ENCODE assay signal across 8 cellular contexts in the genomic region with DNA sequence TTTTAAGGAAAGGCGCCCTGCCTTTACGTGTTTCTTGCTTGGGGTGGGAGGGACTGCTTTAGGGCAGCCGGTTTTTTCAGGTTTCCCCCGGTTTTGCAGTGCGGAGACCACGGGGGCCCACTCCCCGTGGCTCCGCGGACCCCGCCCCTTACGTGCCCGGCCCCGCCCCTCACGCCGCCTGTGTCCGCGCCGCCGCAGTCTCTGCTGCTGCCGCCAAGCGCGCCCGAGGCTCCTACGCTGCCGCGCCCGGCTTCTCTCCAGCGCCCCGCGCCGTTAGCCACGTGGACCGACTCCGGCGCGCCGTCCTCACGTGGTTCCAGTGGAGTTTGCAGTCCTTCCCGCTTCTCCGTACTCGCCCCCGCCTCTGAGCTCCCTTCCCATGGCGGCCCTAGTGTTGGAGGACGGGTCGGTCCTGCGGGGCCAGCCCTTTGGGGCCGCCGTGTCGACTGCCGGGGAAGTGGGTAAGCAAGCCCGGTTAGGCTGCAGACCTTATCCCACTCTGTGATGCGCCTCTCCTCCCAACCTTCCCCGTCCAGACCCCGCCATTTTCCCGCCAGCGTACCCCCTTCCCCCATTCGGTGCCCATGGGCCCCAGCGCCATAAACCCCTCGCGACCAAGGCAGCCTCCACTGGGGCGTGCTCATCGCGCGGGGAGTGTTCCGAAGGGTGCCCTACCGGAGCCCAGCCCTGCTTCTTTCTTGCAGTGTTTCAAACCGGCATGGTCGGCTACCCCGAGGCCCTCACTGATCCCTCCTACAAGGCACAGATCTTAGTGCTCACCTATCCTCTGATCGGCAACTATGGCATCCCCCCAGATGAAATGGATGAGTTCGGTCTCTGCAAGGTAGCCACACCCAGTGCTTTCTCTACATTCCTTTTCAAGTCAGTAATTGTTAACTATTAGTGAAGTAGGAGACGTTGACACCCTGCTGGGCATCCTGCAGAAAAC. TPM values are rescaled to one million over a fixed set of nuclear protein-coding genes. Genes with fewer than 3 reads are reported as not detected.
DNase-seq lines count a peak whose midpoint lies in the region; ATAC-seq and TF ChIP-seq lines count a peak whose summit lies in the region.

A gene (plus strand): TSS at position 197 of the 949 bp plus-strand sequence. CDS start 183 bp downstream, at position 380.

- H3K14ac ChIP-seq in mesenchymal stem cell (ENCODE audit: low read length in 2 of 2), result peak within 1 kb of the TSS in 1 of 2 experiments; percentile 99

- H3K18ac ChIP-seq in mesenchymal stem cell (ENCODE audit: low read depth in 1 of 2, low read length in 2 of 2), result peak within 1 kb of the TSS; percentile 23 to 98

- POLR2A ChIA-PET in CD4-positive, alpha-beta memory T cell (lab: Charles Lee; ENCODE audit: partially characterized antibody), result interaction anchor here (0.7 to 0.9 kb wide), 3 partner anchors 16 to 132 kb away, joined by 3 read pairs; no protein-coding TSS in a partner anchor
- POLR2A ChIA-PET in activated CD8-positive, alpha-beta memory T cell treated with anti-CD3 and anti-CD28 coated beads for 36 hours (lab: Charles Lee), result interaction anchor here (0.6 to 1.1 kb wide), 3 partner anchors 15 to 46 kb away, joined by 3 read pairs; no protein-coding TSS in a partner anchor

- ATAC-seq in GM19452 (IDR thresholded peaks at IDR 0.05; ENCODE audit: unreplicated experiment), result peak; percentile 67

- H3K9me3 ChIP-seq in CD4-positive, alpha-beta memory T cell (ENCODE audit: control insufficient read depth in 1 of 2, low read length in 2 of 2), result no peaks in the 10 kb centered on the region
- no peaks in the 10 kb centered on the region for H3K9me3 ChIP-seq in effector memory CD4-positive, alpha-beta T cell (ENCODE audit: control insufficient read depth, low read length)
- no peaks in the 10 kb centered on the region for H3K9me3 ChIP-seq in mesenchymal stem cell (ENCODE audit: control insufficient read depth, low read length)

- H4K8ac ChIP-seq in mesenchymal stem cell (ENCODE audit: low read length), result peak within 1 kb of the TSS; percentile 52

- H2BK5ac ChIP-seq in mesenchymal stem cell (ENCODE audit: low read depth, low read length, poor library complexity, severe bottlenecking), result peak within 1 kb of the TSS; percentile 69

- H2AK5ac ChIP-seq in mesenchymal stem cell (ENCODE audit: low read length, severe bottlenecking), result peak within 1 kb of the TSS; percentile 77

- no peak for TF ChIP-seq CTCF in HL-60 (IDR thresholded peaks at IDR 0.05; ENCODE audit: insufficient read depth, low read length)

- H2BK120ac ChIP-seq in mesenchymal stem cell (ENCODE audit: low read depth, low read length), result peak within 1 kb of the TSS; percentile 69

- H3K4me3 ChIP-seq in CD4-positive, alpha-beta memory T cell (ENCODE audit: low read length in 2 of 2), result peak within 1 kb of the TSS; percentile 37 to 84
- H3K4me3 ChIP-seq in HL-60 (replicated peaks; ENCODE audit: insufficient read depth, low read length), result peak within 1 kb of the TSS; percentile 61
- peak within 1 kb of the TSS; percentile 76 for H3K4me3 ChIP-seq in effector memory CD4-positive, alpha-beta T cell (ENCODE audit: insufficient read depth, low read depth, low read length, poor library complexity, severe bottlenecking)
- H3K4me3 ChIP-seq in mesenchymal stem cell (ENCODE audit: insufficient read depth in 1 of 2, low read depth in 1 of 2, low read length in 2 of 2), result peak within 1 kb of the TSS; percentile 85 to 88

- peak within 1 kb of the TSS; percentile 75 to 98 for H3K4ac ChIP-seq in mesenchymal stem cell (ENCODE audit: low read depth in 1 of 2, low read length in 2 of 2)

- H3K36me3 ChIP-seq in CD4-positive, alpha-beta memory T cell (ENCODE audit: insufficient read depth, low read length), result peaks cover 13% of the 10 kb centered on the region
- peaks cover 3% of the 10 kb centered on the region for H3K36me3 ChIP-seq in effector memory CD4-positive, alpha-beta T cell (ENCODE audit: control insufficient read depth, insufficient read depth, low read length)
- H3K36me3 ChIP-seq in mesenchymal stem cell (ENCODE audit: control insufficient read depth in 1 of 2, insufficient read depth in 2 of 2, low read depth in 1 of 2, low read length in 2 of 2), result peaks cover 14 to 63% of the 10 kb centered on the region in 2 experiments

- under 1% methylated on average over 71 of the region's 72 CpGs for WGBS in mesenchymal stem cell

- peak within 1 kb of the TSS; percentile 90 to 97 (median 95) for H3K4me3 Mint-ChIP-seq in CD4-positive, alpha-beta memory T cell

- peak; percentile 81 to 85 (median 82) for DNase-seq in CD4-positive, alpha-beta memory T cell
- DNase-seq in HL-60 (ENCODE audit: low read depth in 1 of 2, low spot score in 1 of 2) (peak; percentile 89 to 90), NOMO-1 (lab: John Stamatoyannopoulos, UW; ENCODE audit: unreplicated experiment in 2 of 2) (peak; percentile 86 to 92), mesenchymal stem cell (peak; percentile 87)
- DNase-seq in effector memory CD4-positive, alpha-beta T cell, result peak; percentile 72 to 77 (median 75)
- DNase-seq in stimulated activated CD8-positive, alpha-beta memory T cell treated with anti-CD3 and anti-CD28 coated beads, Interleukin-12 subunit alpha, Interleukin-12 subunit beta, amount 100 ng/mL, for 4 hours (ENCODE audit: low read depth), result peak; percentile 84

- H2BK15ac ChIP-seq in mesenchymal stem cell (ENCODE audit: low read depth, poor library complexity, severe bottlenecking), result peak within 1 kb of the TSS; percentile 57

- H3K4me1 Mint-ChIP-seq in CD4-positive, alpha-beta memory T cell, result peaks cover 26 to 42% (median 35%) of the 10 kb centered on the region in 4 donors

- no peaks in the 10 kb centered on the region for H3K27me3 ChIP-seq in CD4-positive, alpha-beta memory T cell (ENCODE audit: insufficient read depth, low read length)
- H3K27me3 ChIP-seq in HL-60 (ENCODE audit: insufficient read depth, poor library complexity, severe bottlenecking), result no peaks in the 10 kb centered on the region
- no peaks in the 10 kb centered on the region for H3K27me3 ChIP-seq in effector memory CD4-positive, alpha-beta T cell (replicated peaks; ENCODE audit: control insufficient read depth, insufficient read depth, low read length, poor library complexity, severe bottlenecking)
- no peaks in the 10 kb centered on the region for H3K27me3 ChIP-seq in mesenchymal stem cell (ENCODE audit: control insufficient read depth in 1 of 2, insufficient read depth in 1 of 2, low read length in 2 of 2)

- peak within 1 kb of the TSS; percentile 78 for H3K27ac ChIP-seq in CD4-positive, alpha-beta memory T cell (ENCODE audit: low read depth, low read length)
- peak within 1 kb of the TSS; percentile 88 for H3K27ac ChIP-seq in HL-60 (replicated peaks)
- H3K27ac ChIP-seq in effector memory CD4-positive, alpha-beta T cell (ENCODE audit: insufficient read depth, low read length, poor library complexity, severe bottlenecking), result peak within 1 kb of the TSS; percentile 67
- H3K27ac ChIP-seq in mesenchymal stem cell (ENCODE audit: low read length, poor library complexity, severe bottlenecking), result peak within 1 kb of the TSS; percentile 95

- H2AFZ ChIP-seq in mesenchymal stem cell (ENCODE audit: low read depth, low read length), result peak within 1 kb of the TSS; percentile 20

- intact Hi-C loops in CD4-positive, alpha-beta memory T cell (cut with micrococcal nuclease), result loop anchor here (5.0 to 10.0 kb wide), 3 partner anchors 45 to 1853 kb away; a partner anchor contains a TSS

- H3K36me3 Mint-ChIP-seq in CD4-positive, alpha-beta memory T cell, result peaks cover 24 to 47% of the 10 kb centered on the region in 2 donors

- H3K9ac ChIP-seq in mesenchymal stem cell (ENCODE audit: low read length), result peak within 1 kb of the TSS; percentile 94

- peak within 1 kb of the TSS in 1 of 2 experiments; percentile 96 for H3K23ac ChIP-seq in mesenchymal stem cell (ENCODE audit: low read length in 2 of 2)

- H3K79me1 ChIP-seq in mesenchymal stem cell (replicated peaks; ENCODE audit: low read length, poor library complexity, severe bottlenecking), result peaks cover 19% of the 10 kb centered on the region

- H3K4me1 ChIP-seq in CD4-positive, alpha-beta memory T cell (ENCODE audit: insufficient read depth, low read length), result peaks cover 29% of the 10 kb centered on the region
- H3K4me1 ChIP-seq in effector memory CD4-positive, alpha-beta T cell (ENCODE audit: control insufficient read depth, insufficient read depth, low read length, poor library complexity, severe bottlenecking), result peaks cover 18% of the 10 kb centered on the region
- peaks cover 5% of the 10 kb centered on the region for H3K4me1 ChIP-seq in mesenchymal stem cell (ENCODE audit: control insufficient read depth, insufficient read depth, low read depth, low read length)

- H4K91ac ChIP-seq in mesenchymal stem cell (ENCODE audit: low read length), result peak within 1 kb of the TSS; percentile 85

- CTCF ChIA-PET in CD4-positive, alpha-beta memory T cell (lab: Charles Lee; ENCODE audit: partially characterized antibody), result interaction anchor here (0.6 kb wide), 1 partner anchor 59 kb away, joined by 3 read pairs; no protein-coding TSS in a partner anchor
- CTCF ChIA-PET in activated CD8-positive, alpha-beta memory T cell treated with anti-CD3 and anti-CD28 coated beads for 36 hours (lab: Charles Lee), result no interaction called here

- H2BK12ac ChIP-seq in mesenchymal stem cell (ENCODE audit: low read length in 2 of 2), result peak within 1 kb of the TSS; percentile 10 to 21

- H3K4me2 ChIP-seq in mesenchymal stem cell (ENCODE audit: low read length, poor library complexity, severe bottlenecking), result peak within 1 kb of the TSS; percentile 88

- peak within 1 kb of the TSS; percentile 82 to 97 (median 94) for H3K27ac Mint-ChIP-seq in CD4-positive, alpha-beta memory T cell

- peaks cover 0 to 5% (median 0%) of the 10 kb centered on the region in 8 donors for H3K9me3 Mint-ChIP-seq in CD4-positive, alpha-beta memory T cell

- H3K27me3 Mint-ChIP-seq in CD4-positive, alpha-beta memory T cell, result no peaks in the 10 kb centered on the region

RNA-seq across cellular contexts. Expression of the gene that starts here (rescaled TPM):
- 10 to 100 TPM; 47.6 to 49.3 TPM for total RNA-seq in CD4-positive, alpha-beta memory T cell
- polyA plus RNA-seq in CD4-positive, alpha-beta memory T cell, result 10 to 100 TPM; 11.3 to 24.1 TPM
- 100 to 1,000 TPM; 156 to 158 TPM for total RNA-seq in activated CD8-positive, alpha-beta memory T cell treated with anti-CD3 and anti-CD28 coated beads for 36 hours
- polyA plus RNA-seq in mesenchymal stem cell (2013, experiment 1 of 2), result 12.6 TPM
- 10.9 TPM for polyA plus RNA-seq in mesenchymal stem cell (2013, experiment 2 of 2)

Comparison
In these comparisons a context has a peak if more than half of its experiments do, and no peak if none do; other contexts are left out.
1. Peak in every context shown above with its lines: DNase-seq, ATAC-seq, H3K4me3 ChIP-seq and H3K27ac ChIP-seq.